22 cellular contexts compared by ENCODE assay signal in the genomic region with DNA sequence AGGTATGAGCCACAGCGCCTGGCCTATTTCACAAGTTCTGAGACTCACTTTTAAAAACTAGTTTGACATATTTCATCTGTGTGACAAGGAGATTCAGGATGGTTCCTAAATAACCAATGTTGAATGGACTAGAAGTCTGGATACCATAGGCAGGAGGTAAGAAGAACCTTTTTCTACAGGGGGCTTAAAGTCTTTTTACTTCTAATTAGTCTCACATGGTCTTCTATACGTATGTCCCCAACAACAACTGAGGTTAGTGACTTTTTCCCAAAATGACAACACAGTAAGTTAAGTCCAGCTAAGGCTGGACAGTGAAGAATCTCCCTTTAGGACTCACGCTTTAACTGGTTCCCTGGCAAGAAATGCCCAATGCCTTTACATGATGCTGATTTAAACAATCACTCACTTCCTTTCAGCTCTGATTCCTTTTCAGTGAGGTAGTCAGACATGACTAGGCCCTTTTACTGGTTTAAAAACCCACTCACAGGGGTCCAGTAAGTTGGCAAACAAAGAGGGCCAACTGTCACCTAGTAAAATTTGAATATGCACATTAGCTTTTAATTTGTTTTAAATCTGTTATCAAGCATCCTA. TPM values are rescaled to one million over a fixed set of nuclear protein-coding genes. Genes with fewer than 3 reads are reported as not detected.
A peak's percentile ranks its signal among the peaks of the same experiment; 100 is the strongest.
DNase-seq lines count a peak whose midpoint lies in the region; ATAC-seq and TF ChIP-seq lines count a peak whose summit lies in the region.
"Had no signal": no experiment of that assay in that cellular context is flagged by ENCODE, and none has a peak within 500 bp of the region (broad histone marks: within the 10 kb centered on the region; RNA-seq: fewer than 3 reads in every experiment).

No MANE protein-coding gene starts in this region.

- TF ChIP-seq POLR2A in upper lobe of left lung (IDR thresholded peaks at IDR 0.05), result peak in 1 of 4 donors; percentile 17

- no peak overlapping the region for H3K9ac ChIP-seq in HUES48 (ENCODE audit: low read depth, low read length)

- 0 out of 2 replicates have a peak, but pooled peaks cover 3% of the 10 kb centered on the region for H3K4me1 ChIP-seq in HUES48 (ENCODE audit: control insufficient read depth, insufficient read depth, low read length)
- H3K4me1 ChIP-seq in upper lobe of left lung, result peaks cover 0 to 6% (median 4%) of the 10 kb centered on the region in 4 donors
- peaks cover 0 to 34% of the 10 kb centered on the region in 2 donors for H3K4me1 ChIP-seq in left lung
- H3K4me1 ChIP-seq: thyroid gland had no signal

- ATAC-seq in upper lobe of left lung (ENCODE audit: low FRiP score in 2 of 2) (no peak), left lung (no peak)
- ATAC-seq: esophagus mucosa, gastroesophageal sphincter, left cardiac atrium, T-cell had no signal

- intact Hi-C loops in left lung (cut with DNase I), result no loop called here

- peak overlapping the region; percentile 22 for H3K27ac ChIP-seq in HUES48 (ENCODE audit: low read depth, low read length)
- no peak overlapping the region for H3K27ac ChIP-seq in upper lobe of left lung
- no peak overlapping the region for H3K27ac ChIP-seq in left lung
- H3K27ac ChIP-seq: cardiac muscle cell, dorsolateral prefrontal cortex, gastroesophageal sphincter, HL-60, thyroid gland had no signal

- DNase-seq in astrocyte of the spinal cord (ENCODE audit: low read depth, low spot score) (peak; percentile 10), kidney tubule cell (ENCODE audit: low spot score) (peak; percentile 36), upper lobe of left lung (no peak), left lung (no peak), GM20000 (ENCODE audit: low spot score) (no peak)
- no peak for DNase-seq in stimulated activated CD4-positive, alpha-beta T cell treated with anti-CD3 and anti-CD28 coated beads, Interleukin-2, amount 100 ng/mL, for 48 hours
- DNase-seq: activated CD4-positive, alpha-beta T cell treated with anti-CD3 and anti-CD28 coated beads, Interleukin-2, amount 50 U/mL, for 4 hours; activated CD8-positive, alpha-beta memory T cell treated with anti-CD3 and anti-CD28 coated beads, Interleukin-2, amount 50 U/mL, for 48 hours; activated effector memory CD4-positive, alpha-beta T cell treated with anti-CD3 and anti-CD28 coated beads, Interleukin-2, amount 50 U/mL, for 16 hours; dorsolateral prefrontal cortex; left cardiac atrium; NCI-H1694; NCI-H748 treated with DMSO at 0.1 percent for 48 hours; SHP77 treated with DMSO at 0.1 percent for 48 hours; stimulated activated naive CD4-positive, alpha-beta T cell treated with Interleukin-2 at 50 U/mL for 16 hours; T-cell; thyroid gland had no signal

- H3K4me3 ChIP-seq in HUES48 (ENCODE audit: low read depth, low read length) (no peak overlapping the region), astrocyte of the spinal cord (ENCODE audit: low read depth, low read length) (no peak overlapping the region), upper lobe of left lung (no peak overlapping the region), left lung (no peak overlapping the region)
- H3K4me3 ChIP-seq: cardiac muscle cell, dorsolateral prefrontal cortex, gastroesophageal sphincter, thyroid gland had no signal

- in situ Hi-C loops in astrocyte of the spinal cord (cut with HindIII; ENCODE audit: low sequenced_read_pairs), result no loop called here

- peaks cover 51% of the 10 kb centered on the region for H3K36me3 ChIP-seq in HUES48 (ENCODE audit: control insufficient read depth, insufficient read depth, low read length)
- H3K36me3 ChIP-seq in upper lobe of left lung, result peaks cover 37 to 71% (median 49%) of the 10 kb centered on the region in 4 donors
- peaks cover 5 to 70% of the 10 kb centered on the region in 2 donors for H3K36me3 ChIP-seq in left lung

- H3K9me3 ChIP-seq in HUES48 (ENCODE audit: control insufficient read depth, insufficient read depth, low read length) (no peaks in the 10 kb centered on the region), upper lobe of left lung (no peaks in the 10 kb centered on the region), left lung (no peaks in the 10 kb centered on the region)
- H3K9me3 ChIP-seq: gastroesophageal sphincter, thyroid gland had no signal

- no peak for TF ChIP-seq CTCF in astrocyte of the spinal cord (IDR thresholded peaks at IDR 0.05; ENCODE audit: low read depth, low read length)
- no peak for TF ChIP-seq CTCF in upper lobe of left lung (IDR thresholded peaks at IDR 0.05)
- TF ChIP-seq CTCF in left lung (IDR thresholded peaks at IDR 0.05), result no peak
- TF ChIP-seq CTCF in GM20000 (IDR thresholded peaks at IDR 0.05; ENCODE audit: extremely low read depth, missing control alignments), result no peak

- WGBS in upper lobe of left lung, 2 donors, result 94% methylated on average over 3 of the region's 3 CpGs

- H3K27me3 ChIP-seq in HUES48 (ENCODE audit: control insufficient read depth, insufficient read depth, low read length), result no peaks in the 10 kb centered on the region
- H3K27me3 ChIP-seq in upper lobe of left lung, result no peaks in the 10 kb centered on the region
- H3K27me3 ChIP-seq in left lung, result no peaks in the 10 kb centered on the region
- H3K27me3 ChIP-seq: cardiac muscle cell, dorsolateral prefrontal cortex, gastroesophageal sphincter, thyroid gland had no signal

- no peak for TF ChIP-seq EP300 in upper lobe of left lung (IDR thresholded peaks at IDR 0.05)

RNA-seq across cellular contexts. Expression of a gene that starts 12.1 kb away (rescaled TPM):
- 10 to 100 TPM in 1 of 6 donors, 1 to 10 TPM in 5; 3.3 to 11.8 (median 6.6) TPM for total RNA-seq in upper lobe of left lung
- total RNA-seq in left lung, result 10 to 100 TPM in 1 of 2 donors, 1 to 10 TPM in 1; 7.9 to 13.8 TPM

RNA-seq across cellular contexts. Expression of a gene that starts 12.5 kb away (rescaled TPM):
- 100 to 1,000 TPM; 156 to 262 (median 218) TPM for total RNA-seq in upper lobe of left lung
- total RNA-seq in left lung, result 100 to 1,000 TPM in 1 of 2 donors, 10 to 100 TPM in 1; 83.2 to 174 TPM

Comparison
In these comparisons a context has a peak if more than half of its experiments do, and no peak if none do; other contexts are left out.
1. DNase-seq: peak in astrocyte of the spinal cord (single experiment) and kidney tubule cell (single experiment); none in stimulated activated CD4-positive, alpha-beta T cell treated with anti-CD3 and anti-CD28 coated beads, Interleukin-2, amount 100 ng/mL, for 48 hours (0 of 2), upper lobe of left lung (0 of 2), left lung (0 of 2) and GM20000 (single experiment).